ENCODE assay signal across 30 cellular contexts in genomic region chr3:59027607-59028006, GRCh38. TPM values are rescaled to one million over a fixed set of nuclear protein-coding genes. Genes with fewer than 3 reads are reported as not detected.
"Had no signal": no experiment of that assay in that cellular context is flagged by ENCODE, and none has a peak within 500 bp of the region (broad histone marks: within the 10 kb centered on the region; RNA-seq: fewer than 3 reads in every experiment).

No MANE protein-coding gene starts in this region.

- H3K79me2 ChIP-seq: parathyroid adenoma had no signal

- FAIRE-seq: endometrium, frontal cortex, kidney, small intestine had no signal

- H3K36me3 ChIP-seq: colonic mucosa, esophagus squamous epithelium, neural progenitor cell, right lobe of liver, suprapubic skin, transverse colon, upper lobe of right lung, uterus had no signal

- H3K27me3 ChIP-seq: colonic mucosa, esophagus squamous epithelium, neural progenitor cell, right lobe of liver, suprapubic skin, transverse colon, upper lobe of right lung, uterus had no signal

- H3K27me3 Mint-ChIP-seq: naive B cell, progenitor cell of endocrine pancreas had no signal

- H3K4me1 Mint-ChIP-seq: naive B cell; nephron; stimulated activated naive CD8-positive, alpha-beta T cell treated with anti-CD3 and anti-CD28 coated beads, Interleukin-15, amount 100 ng/mL, for 72 hours had no signal

- H3K9ac ChIP-seq: neural progenitor cell, parathyroid adenoma had no signal

- H3K4me3 Mint-ChIP-seq: dendritic cell treated with granulocyte-macrophage colony-stimulating factor and Interleukin-4, amounts not matched to agents 40 ng/mL and 50 ng/mL, for 4 days; immature natural killer cell; mesothelial cell of epicardium; naive B cell; nephron; neural progenitor cell; stimulated activated naive CD8-positive, alpha-beta T cell treated with anti-CD3 and anti-CD28 coated beads, Interleukin-15, amount 100 ng/mL, for 72 hours had no signal

- ATAC-seq: left lobe of liver; mucosa of descending colon; right lobe of liver; stimulated activated naive CD8-positive, alpha-beta T cell treated with anti-CD3 and anti-CD28 coated beads, Interleukin-15, amount 100 ng/mL, for 72 hours; upper lobe of right lung had no signal

- H3K27ac ChIP-seq: colonic mucosa, esophagus squamous epithelium, neural progenitor cell, parathyroid adenoma, right lobe of liver, suprapubic skin, transverse colon, upper lobe of right lung, uterus had no signal

- H3K9me3 ChIP-seq: colonic mucosa, esophagus squamous epithelium, mucosa of descending colon, right lobe of liver, suprapubic skin, transverse colon, upper lobe of right lung, uterus had no signal

- H3K9me3 Mint-ChIP-seq: dendritic cell treated with granulocyte-macrophage colony-stimulating factor and Interleukin-4, amounts not matched to agents 40 ng/mL and 50 ng/mL, for 4 days; mesothelial cell of epicardium; naive B cell; nephron; neural progenitor cell; stimulated activated naive CD8-positive, alpha-beta T cell treated with anti-CD3 and anti-CD28 coated beads, Interleukin-15, amount 100 ng/mL, for 72 hours had no signal

- H2AFZ ChIP-seq: neural progenitor cell, parathyroid adenoma had no signal

- H3K27ac Mint-ChIP-seq: dendritic cell treated with granulocyte-macrophage colony-stimulating factor and Interleukin-4, amounts not matched to agents 40 ng/mL and 50 ng/mL, for 4 days; immature natural killer cell; mesothelial cell of epicardium; naive B cell; nephron; neural progenitor cell; progenitor cell of endocrine pancreas; stimulated activated naive CD8-positive, alpha-beta T cell treated with anti-CD3 and anti-CD28 coated beads, Interleukin-15, amount 100 ng/mL, for 72 hours had no signal

- H3K4me1 ChIP-seq: colonic mucosa, esophagus squamous epithelium, neural progenitor cell, parathyroid adenoma, right lobe of liver, suprapubic skin, transverse colon, upper lobe of right lung, uterus had no signal

- H3K4me2 ChIP-seq: neural progenitor cell had no signal

- DNase-seq: colonic mucosa; effector memory CD4-positive, alpha-beta T cell; erythroblast; esophagus squamous epithelium; hypothalamus; immature natural killer cell; kidney; mesenchymal stem cell; mucosa of descending colon; naive B cell; right lobe of liver; small intestine; stimulated activated CD4-positive, alpha-beta T cell treated with anti-CD3 and anti-CD28 coated beads, Interleukin-15, amount 100 ng/mL, for 24 hours; stimulated activated CD4-positive, alpha-beta T cell treated with anti-CD3 and anti-CD28 coated beads, Interleukin-2, amount 100 ng/mL, for 48 hours; stimulated activated naive CD4-positive, alpha-beta T cell; stimulated activated naive CD8-positive, alpha-beta T cell treated with anti-CD3 and anti-CD28 coated beads, Interleukin-15, amount 100 ng/mL, for 72 hours; transverse colon; upper lobe of right lung; uterus had no signal

- H3K36me3 Mint-ChIP-seq: mesothelial cell of epicardium, naive B cell, neural progenitor cell had no signal

- H3K4me3 ChIP-seq: colonic mucosa, esophagus squamous epithelium, lung, mucosa of descending colon, neural progenitor cell, right lobe of liver, suprapubic skin, transverse colon, upper lobe of right lung, uterus had no signal

RNA-seq across cellular contexts. Expression of gene CFAP20DC, which starts 22.2 kb away (rescaled TPM):
- total RNA-seq: upper lobe of right lung had no signal
- polyA plus RNA-seq: immature natural killer cell had no signal
